Comparison of ENCODE assay signal across 8 cellular contexts in genomic region chr7:47669178-47669878, GRCh38.
A peak's percentile ranks its signal among the peaks of the same experiment; 100 is the strongest.
DNase-seq lines count a peak whose midpoint lies in the region; TF ChIP-seq lines count a peak whose summit lies in the region.

No MANE protein-coding gene starts in this region.

- in situ Hi-C loops in GM13976 (cut with MboI; ENCODE audit: low sequenced_read_pairs, unreplicated experiment) (no loop called here), astrocyte of the cerebellum (cut with HindIII; ENCODE audit: low sequenced_read_pairs) (no loop called here)

- H3K9me3 ChIP-seq in Karpas-422 (ENCODE audit: low read length) = no peaks in the 10 kb centered on the region
- H3K9me3 ChIP-seq in thyroid gland = no peaks in the 10 kb centered on the region

- peak overlapping the region; percentile 47 for H3K4me2 ChIP-seq in Karpas-422 (ENCODE audit: low read depth, low read length, poor library complexity, severe bottlenecking)

- H2AFZ ChIP-seq in Karpas-422 (ENCODE audit: low read length) = 0 out of 2 replicates have a peak overlapping the region, but pooled peaks have one; percentile 17

- H3K27ac ChIP-seq in Karpas-422 (ENCODE audit: low read length) (peak overlapping the region; percentile 99), thyroid gland (peak overlapping the region; percentile 84 to 93 (median 90))

- 32 to 40% methylated on average over 10 of the region's 10 CpGs for WGBS in thyroid gland, 2 donors

- H3K79me2 ChIP-seq in Karpas-422 (ENCODE audit: low read length) = no peaks in the 10 kb centered on the region

- no peaks in the 10 kb centered on the region for H3K9me2 ChIP-seq in Karpas-422 (replicated peaks; ENCODE audit: insufficient read depth, low read length)

- peak overlapping the region; percentile 46 for H3K9ac ChIP-seq in Karpas-422 (ENCODE audit: low read length)

- H3K4me1 ChIP-seq in Karpas-422 (ENCODE audit: low read length) (peaks cover 71% of the 10 kb centered on the region), thyroid gland (peaks cover 14 to 18% of the 10 kb centered on the region in 2 donors)

- H3K36me3 ChIP-seq in Karpas-422 (ENCODE audit: insufficient read depth, low read length) = no peaks in the 10 kb centered on the region
- no peaks in the 10 kb centered on the region for H3K36me3 ChIP-seq in thyroid gland

- TF ChIP-seq POLR2A in thyroid gland (IDR thresholded peaks at IDR 0.05) = peak in 1 of 2 donors; percentile 21

- intact Hi-C loops in thyroid gland (cut with DNase I) = no loop called here

- H4K20me1 ChIP-seq in Karpas-422 (ENCODE audit: insufficient read depth, low read depth, low read length) = no peaks in the 10 kb centered on the region

- H3K4me3 ChIP-seq in Karpas-422 (ENCODE audit: low read length) (no peak overlapping the region), astrocyte of the cerebellum (ENCODE audit: low read depth, low read length) (no peak overlapping the region), thyroid gland (replicated peaks in 1 of 3) (no peak overlapping the region)

- no peaks in the 10 kb centered on the region for H3K27me3 ChIP-seq in Karpas-422 (ENCODE audit: low read length)
- H3K27me3 ChIP-seq in thyroid gland = no peaks in the 10 kb centered on the region

- TF ChIP-seq CTCF in GM13976 (IDR thresholded peaks at IDR 0.05; ENCODE audit: borderline replicate concordance, control extremely low read depth, extremely low read depth, insufficient read depth, missing control alignments) = no peak
- TF ChIP-seq CTCF in astrocyte of the cerebellum (IDR thresholded peaks at IDR 0.05; ENCODE audit: low read depth, low read length, missing control alignments) = no peak
- TF ChIP-seq CTCF in thyroid gland (IDR thresholded peaks at IDR 0.05) = peak in 4 of 6 experiments; percentile 2 to 57 (median 30)

- DNase-seq in GM13976 (ENCODE audit: low spot score) (peak; percentile 82), GOT3 (lab: John Stamatoyannopoulos, UW) (peak; percentile 38), Karpas-422 (peak; percentile 94), astrocyte of the cerebellum (ENCODE audit: low read depth) (peak; percentile 80), kidney tubule cell (ENCODE audit: low spot score) (peak; percentile 94), thyroid gland (peak; percentile 97 to 99)
- no peak for DNase-seq in activated naive CD4-positive, alpha-beta T cell treated with Interleukin-2 at 50 U/mL for 16 hours
- no peak for DNase-seq in activated CD4-positive, alpha-beta T cell treated with anti-CD3 and anti-CD28 coated beads, Interleukin-2, amount 50 U/mL, for 48 hours

Comparison
In these comparisons a context has a peak if more than half of its experiments do, and no peak if none do; other contexts are left out.
1. DNase-seq: peak in GM13976 (single experiment), GOT3 (single experiment), Karpas-422 (single experiment), astrocyte of the cerebellum (single experiment), kidney tubule cell (single experiment) and thyroid gland (2 of 2); none in activated naive CD4-positive, alpha-beta T cell treated with Interleukin-2 at 50 U/mL for 16 hours (single experiment) and activated CD4-positive, alpha-beta T cell treated with anti-CD3 and anti-CD28 coated beads, Interleukin-2, amount 50 U/mL, for 48 hours (0 of 2).
2. CTCF ChIP-seq: peak in thyroid gland (4 of 6); none in GM13976 (single experiment) and astrocyte of the cerebellum (single experiment).